1 cellular context compared by ENCODE assay signal in genomic region chr14:29926701-29927595, GRCh38.
TF ChIP-seq lines count a peak whose summit lies in the region.

No MANE protein-coding gene starts in this region.

TF ChIP-seq in HepG2, 621 proteins besides CTCF, POLR2A, EP300 and RAD21 (continued from another document and continues in another):
- peak; percentile 47 for TF ChIP-seq DBP (CRISPR knock-in tag; IDR thresholded peaks at IDR 0.05; ENCODE audit: not compliant biosample characterization)
- TF ChIP-seq IRF1 (CRISPR knock-in tag; IDR thresholded peaks at IDR 0.05; ENCODE audit: low read depth) = no peak
- no peak for TF ChIP-seq MIXL1 (CRISPR knock-in tag; IDR thresholded peaks at IDR 0.05)
- TF ChIP-seq AHDC1 (CRISPR knock-in tag; IDR thresholded peaks at IDR 0.05; ENCODE audit: borderline replicate concordance) = no peak
- no peak for TF ChIP-seq HNF1A (IDR thresholded peaks at IDR 0.05; ENCODE audit: low read depth)
- peak; percentile 38; the same call in 1 of the 2 replicates for TF ChIP-seq HNF1A (CRISPR knock-in tag; IDR thresholded peaks at IDR 0.05; ENCODE audit: borderline replicate concordance)
- no peak for TF ChIP-seq THYN1 (CRISPR knock-in tag; IDR thresholded peaks at IDR 0.05; ENCODE audit: borderline replicate concordance, low read depth)
- no peak for TF ChIP-seq CENPX (CRISPR knock-in tag; IDR thresholded peaks at IDR 0.05)
- no peak for TF ChIP-seq YEATS4 (CRISPR knock-in tag; IDR thresholded peaks at IDR 0.05; ENCODE audit: borderline replicate concordance)
- no peak for TF ChIP-seq MLXIP (CRISPR knock-in tag; IDR thresholded peaks at IDR 0.05; ENCODE audit: borderline replicate concordance)
- no peak for TF ChIP-seq SP5 (CRISPR knock-in tag; IDR thresholded peaks at IDR 0.05; ENCODE audit: borderline replicate concordance, low read depth)
- TF ChIP-seq ZFP91 (CRISPR knock-in tag; IDR thresholded peaks at IDR 0.05; ENCODE audit: borderline replicate concordance) = no peak
- TF ChIP-seq ZNF263 (CRISPR knock-in tag; IDR thresholded peaks at IDR 0.05) = no peak
- no peak for TF ChIP-seq NCOR1 (IDR thresholded peaks at IDR 0.05; ENCODE audit: borderline replicate concordance, low read length)
- no peak for TF ChIP-seq ZNF703 (CRISPR knock-in tag; IDR thresholded peaks at IDR 0.05; ENCODE audit: borderline replicate concordance)
- no peak for TF ChIP-seq POGK (CRISPR knock-in tag; conservative IDR thresholded peaks at IDR 0.05)
- no peak for TF ChIP-seq IRF2 (CRISPR knock-in tag; IDR thresholded peaks at IDR 0.05)
- no peak for TF ChIP-seq BRF2 (CRISPR knock-in tag; IDR thresholded peaks at IDR 0.05)
- TF ChIP-seq SRY (CRISPR knock-in tag; IDR thresholded peaks at IDR 0.05) = no peak
- no peak for TF ChIP-seq HDAC1 (CRISPR knock-in tag; IDR thresholded peaks at IDR 0.05)
- TF ChIP-seq ZNF264 (CRISPR knock-in tag; IDR thresholded peaks at IDR 0.05) = no peak
- peak; percentile 67; the same call in 1 of the 2 replicates for TF ChIP-seq RBFOX2 (IDR thresholded peaks at IDR 0.05; ENCODE audit: low read depth, low read length)
- TF ChIP-seq FOXC1 (CRISPR knock-in tag; IDR thresholded peaks at IDR 0.05; ENCODE audit: borderline replicate concordance) = no peak
- TF ChIP-seq MAX (IDR thresholded peaks at IDR 0.05) = no peak
- no peak for TF ChIP-seq SP140L (CRISPR knock-in tag; IDR thresholded peaks at IDR 0.05; ENCODE audit: borderline replicate concordance)
- no peak for TF ChIP-seq ZNF235 (CRISPR knock-in tag; IDR thresholded peaks at IDR 0.05; ENCODE audit: borderline replicate concordance)
- no peak for TF ChIP-seq ZNF691 (CRISPR knock-in tag; IDR thresholded peaks at IDR 0.05; ENCODE audit: borderline replicate concordance, low read depth)
- TF ChIP-seq RBAK (CRISPR knock-in tag; IDR thresholded peaks at IDR 0.05) = no peak
- no peak for TF ChIP-seq HNF4G (IDR thresholded peaks at IDR 0.05; ENCODE audit: borderline replicate concordance, low read depth, low read length)
- TF ChIP-seq HNF4G (CRISPR knock-in tag; IDR thresholded peaks at IDR 0.05; ENCODE audit: borderline replicate concordance, low read depth) = no peak
- no peak for TF ChIP-seq SKIL (CRISPR knock-in tag; IDR thresholded peaks at IDR 0.05; ENCODE audit: borderline replicate concordance)
- no peak for TF ChIP-seq TAF15 (IDR thresholded peaks at IDR 0.05; ENCODE audit: low read depth, low read length, poor library complexity, severe bottlenecking)
- TF ChIP-seq KDM2A (CRISPR knock-in tag; IDR thresholded peaks at IDR 0.05; ENCODE audit: borderline replicate concordance, low read depth) = no peak
- TF ChIP-seq PPARG (CRISPR knock-in tag; conservative IDR thresholded peaks at IDR 0.05) = no peak
- no peak for TF ChIP-seq ZNF224 (CRISPR knock-in tag; IDR thresholded peaks at IDR 0.05)
